Comparison of ENCODE assay signal across 1 cellular context in genomic region chr4:185469539-185470154, GRCh38.
TF ChIP-seq lines count a peak whose summit lies in the region.

No MANE protein-coding gene starts in this region.

TF ChIP-seq in HEK293, 187 proteins besides CTCF, POLR2A, EP300 and RAD21:
- TF ChIP-seq ZNF677 (tag by site-specific recombination; IDR thresholded peaks at IDR 0.05) (no peak), ZNF561 (tag by site-specific recombination; IDR thresholded peaks at IDR 0.05; ENCODE audit: borderline replicate concordance) (no peak), MYNN (tag by site-specific recombination; IDR thresholded peaks at IDR 0.05; ENCODE audit: borderline replicate concordance) (no peak), SP3 (tag by site-specific recombination; IDR thresholded peaks at IDR 0.05) (no peak), ZNF660 (tag by site-specific recombination; IDR thresholded peaks at IDR 0.05) (no peak), ZSCAN30 (tag by site-specific recombination; IDR thresholded peaks at IDR 0.05) (no peak), ZNF600 (tag by site-specific recombination; IDR thresholded peaks at IDR 0.05) (0 out of 2 replicates have a peak, but pooled peaks have one; percentile 20)
